ENCODE assay signal across 8 cellular contexts in the genomic region with DNA sequence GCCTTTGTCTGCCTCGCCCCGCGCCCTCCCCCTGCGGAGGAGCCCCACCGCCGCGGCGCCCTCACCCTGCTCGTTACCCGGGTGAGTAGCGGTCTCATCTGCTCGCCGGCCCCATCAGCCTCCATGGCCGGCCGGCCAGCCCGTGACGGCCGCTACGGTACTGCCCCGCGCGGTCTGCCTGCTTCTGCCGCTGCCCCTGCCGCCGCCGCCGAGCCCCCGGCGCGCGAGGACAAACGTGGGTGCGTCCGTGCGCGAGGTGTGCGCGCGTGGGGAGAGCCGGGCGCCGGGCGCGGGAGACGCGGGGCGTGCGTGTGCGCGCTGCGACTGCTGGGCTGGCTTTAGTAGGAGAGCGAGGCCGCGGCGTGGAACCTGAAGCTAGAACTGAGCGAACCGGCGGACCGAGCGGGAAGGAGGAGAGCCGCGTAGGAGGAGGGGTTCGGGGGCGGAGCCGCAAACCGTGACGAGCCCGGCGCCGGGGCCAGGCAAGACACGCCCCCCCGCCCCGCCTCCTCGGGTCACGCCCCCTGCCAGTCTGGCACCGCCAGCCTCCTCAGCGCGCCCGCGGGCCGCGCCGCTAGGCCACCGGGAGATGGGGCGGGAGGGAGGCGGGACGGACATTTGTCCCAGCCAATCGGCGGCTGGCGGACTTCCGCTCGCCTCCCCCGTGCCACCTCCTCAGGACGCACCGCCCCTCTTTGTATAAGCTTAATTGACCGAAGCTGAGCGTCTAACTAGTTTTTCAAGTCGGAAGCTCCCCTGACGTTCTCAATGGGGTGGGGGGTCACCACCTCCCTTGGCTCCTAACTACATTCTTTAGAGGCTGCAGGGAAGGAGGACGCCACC. TPM values are rescaled to one million over a fixed set of nuclear protein-coding genes. Genes with fewer than 3 reads are reported as not detected.
DNase-seq lines count a peak whose midpoint lies in the region; TF ChIP-seq lines count a peak whose summit lies in the region.

Gene SLC4A7, minus strand, starts transcription at position 383 of the 843 bp plus-strand sequence. Its CDS starts 258 bp downstream, at position 125.

- no CpG with 5 or more reads among the region's 100 CpGs for WGBS in H9 (ENCODE audit: extremely low coverage, insufficient read length, low lambda C conversion rate)

- H3T11ph ChIP-seq in H9 (ENCODE audit: low read length) = no peak within 1 kb of the TSS

- no peaks in the 10 kb centered on the region for H4K20me1 ChIP-seq in H9 (ENCODE audit: control insufficient read depth, insufficient read depth, insufficient read length)

- H3K14ac ChIP-seq in H9 (ENCODE audit: insufficient read depth, low read length) = peak within 1 kb of the TSS; percentile 76

- H3K4me3 ChIP-seq in MG63 (peak within 1 kb of the TSS; percentile 80), fibroblast of villous mesenchyme (ENCODE audit: low read depth, low read length) (peak within 1 kb of the TSS; percentile 93), stomach smooth muscle (ENCODE audit: low read length in 2 of 2) (peak within 1 kb of the TSS; percentile 75 to 89)

- no peak within 1 kb of the TSS for H3K23ac ChIP-seq in H9 (ENCODE audit: insufficient read length, low read depth, low read length)

- H2BK5ac ChIP-seq in H9 (ENCODE audit: insufficient read length, low read length) = no peak within 1 kb of the TSS

- H3K27me3 ChIP-seq in H9 (ENCODE audit: insufficient read depth, low read length) (no peaks in the 10 kb centered on the region), MG63 (no peaks in the 10 kb centered on the region), stomach smooth muscle (ENCODE audit: control insufficient read depth in 1 of 2, insufficient read depth in 2 of 2, low read length in 2 of 2) (no peaks in the 10 kb centered on the region)

- no peak within 1 kb of the TSS for H4K5ac ChIP-seq in H9 (ENCODE audit: insufficient read length, low read depth, low read length)

- H2BK12ac ChIP-seq in H9 (ENCODE audit: insufficient read length, low read depth, low read length) = no peak within 1 kb of the TSS

- H3K9me3 Mint-ChIP-seq in H9 (no peaks in the 10 kb centered on the region), neural crest cell (no peaks in the 10 kb centered on the region)

- no peak within 1 kb of the TSS for H2BK20ac ChIP-seq in H9 (ENCODE audit: low read depth, low read length, poor library complexity, severe bottlenecking)

- H4K8ac ChIP-seq in H9 (replicated peaks; ENCODE audit: insufficient read length, low read depth, low read length) = no peak within 1 kb of the TSS

- H3K9ac ChIP-seq in H9 (ENCODE audit: extremely low read depth, insufficient read length, low read length) = peak within 1 kb of the TSS; percentile 66
- H3K9ac ChIP-seq in stomach smooth muscle (ENCODE audit: low read length in 2 of 2) = peak within 1 kb of the TSS; percentile 84 to 90

- H3K4me3 Mint-ChIP-seq in H9 = peak within 1 kb of the TSS; percentile 95 to 98
- peak within 1 kb of the TSS; percentile 98 for H3K4me3 Mint-ChIP-seq in neural crest cell

- H3K36me3 ChIP-seq in MG63 (peaks cover 31% of the 10 kb centered on the region), stomach smooth muscle (ENCODE audit: control insufficient read depth in 2 of 2, insufficient read depth in 2 of 2, low read length in 2 of 2) (no peaks in the 10 kb centered on the region)

- peak within 1 kb of the TSS; percentile 75 for H3K18ac ChIP-seq in H9 (ENCODE audit: insufficient read length, low read depth, low read length)

- no peak within 1 kb of the TSS for H3K56ac ChIP-seq in H9 (ENCODE audit: insufficient read length, low read depth, low read length)

- H3K4me1 Mint-ChIP-seq in H9 = peaks cover 19 to 24% of the 10 kb centered on the region in 2 experiments
- H3K4me1 Mint-ChIP-seq in neural crest cell = peaks cover 34% of the 10 kb centered on the region

- no peak within 1 kb of the TSS for H2AK5ac ChIP-seq in H9 (ENCODE audit: insufficient read length, low read length)

- H2BK15ac ChIP-seq in H9 (ENCODE audit: low read depth, low read length) = no peak within 1 kb of the TSS

- peaks cover 35% of the 10 kb centered on the region; the same call in 1 of the 2 replicates for H3K79me2 ChIP-seq in H9 (ENCODE audit: insufficient read depth, low read length)

- no peak within 1 kb of the TSS for H4K91ac ChIP-seq in H9 (ENCODE audit: insufficient read length, low read depth, low read length)

- DNase-seq in ELR (ENCODE audit: low read depth) (peak; percentile 94), H9 (peak; percentile 98), MG63 (peak; percentile 92), SHP77 treated with DMSO at 0.1 percent for 48 hours (lab: John Stamatoyannopoulos, UW) (peak; percentile 49), activated gamma-delta T cell (lab: John Stamatoyannopoulos, UW) (peak; percentile 99), fibroblast of villous mesenchyme (ENCODE audit: low read depth) (peak; percentile 96), neural crest cell (ENCODE audit: low read depth, low spot score) (peak; percentile 98)

- H2BK120ac ChIP-seq in H9 (ENCODE audit: low read depth, low read length, poor library complexity, severe bottlenecking) = no peak within 1 kb of the TSS

- H3K27me3 Mint-ChIP-seq in H9 (ENCODE audit: low read depth) (peaks cover 4% of the 10 kb centered on the region; the same call in 1 of the 2 replicates), neural crest cell (ENCODE audit: low read depth) (no peaks in the 10 kb centered on the region)

- no peaks in the 10 kb centered on the region for H3K9me3 ChIP-seq in H9 (ENCODE audit: control insufficient read depth, low read depth, low read length)
- no peaks in the 10 kb centered on the region for H3K9me3 ChIP-seq in MG63
- no peaks in the 10 kb centered on the region for H3K9me3 ChIP-seq in stomach smooth muscle (ENCODE audit: control insufficient read depth in 2 of 2, low read length in 2 of 2)

- H3K36me3 Mint-ChIP-seq in H9 (ENCODE audit: insufficient read depth in 1 of 3, low read depth in 3 of 3) = peaks cover 2 to 19% (median 5%) of the 10 kb centered on the region in 3 experiments; a peak in 5 of 7 replicates
- no peaks in the 10 kb centered on the region for H3K36me3 Mint-ChIP-seq in neural crest cell (ENCODE audit: low read depth)

- H3K23me2 ChIP-seq in H9 (ENCODE audit: insufficient read length, low read depth, low read length, poor library complexity, severe bottlenecking) = peaks cover 4% of the 10 kb centered on the region

- H3K4ac ChIP-seq in H9 (ENCODE audit: low read depth, low read length) = no peak within 1 kb of the TSS; the same call in 1 of the 2 replicates

- H3K4me2 ChIP-seq in H9 (ENCODE audit: insufficient read depth, insufficient read length, low read length) = peak within 1 kb of the TSS; percentile 78

- peak within 1 kb of the TSS; percentile 70 for H2AFZ ChIP-seq in H9 (ENCODE audit: low read length)

- no peak for TF ChIP-seq CTCF in H9 (conservative IDR thresholded peaks at IDR 0.05)
- no peak for TF ChIP-seq CTCF in fibroblast of villous mesenchyme (IDR thresholded peaks at IDR 0.05; ENCODE audit: insufficient read depth, low read depth, low read length)
- no peak for TF ChIP-seq CTCF in neural crest cell (conservative IDR thresholded peaks at IDR 0.05)

- H3K27ac Mint-ChIP-seq in H9 (peak within 1 kb of the TSS; percentile 91 to 98 (median 94)), neural crest cell (ENCODE audit: unreplicated experiment) (peak within 1 kb of the TSS; percentile 99)

- H3K4me1 ChIP-seq in H9 (ENCODE audit: insufficient read depth, low read length) (no peaks in the 10 kb centered on the region), stomach smooth muscle (ENCODE audit: control insufficient read depth, insufficient read depth, low read length) (peaks cover 17% of the 10 kb centered on the region)

- H3K79me1 ChIP-seq in H9 (ENCODE audit: insufficient read depth, low read depth, low read length, poor library complexity, severe bottlenecking) = no peaks in the 10 kb centered on the region

- H3K27ac ChIP-seq in H9 (ENCODE audit: insufficient read length, low read depth, low read length) = no peak within 1 kb of the TSS
- peak within 1 kb of the TSS; percentile 91 for H3K27ac ChIP-seq in stomach smooth muscle (ENCODE audit: low read length)

RNA-seq across cellular contexts. Expression of gene SLC4A7, which starts in this region (rescaled TPM):
- total RNA-seq in H9 (2021) = 42.9 and 46.1 TPM in 2 replicates
- 21.6 and 54.7 TPM in 2 replicates for total RNA-seq in MG63 (2014; rRNA removed; shearing (Covaris generic); ENCODE audit: low replicate concordance)
- 52.2 and 78.2 TPM in 2 replicates for total RNA-seq in fibroblast of villous mesenchyme
- total RNA-seq in neural crest cell = 63.9 and 69.0 TPM in 2 replicates

Comparison
In these comparisons a context has a peak if more than half of its experiments do, and no peak if none do; other contexts are left out.
1. DNase-seq: peak in every context shown above with its lines; median percentile 99 in activated gamma-delta T cell; 98 in H9; 98 in neural crest cell; 96 in fibroblast of villous mesenchyme; 94 in ELR; 92 in MG63; 49 in SHP77 treated with DMSO at 0.1 percent for 48 hours.